28 cellular contexts compared by ENCODE assay signal in genomic region chr5:30540150-30540549, GRCh38.
"Had no signal": no experiment of that assay in that cellular context is flagged by ENCODE, and none has a peak within 500 bp of the region (broad histone marks: within the 10 kb centered on the region; RNA-seq: fewer than 3 reads in every experiment).

No MANE protein-coding gene starts in this region.

- H3K9me3 ChIP-seq: psoas muscle, suprapubic skin, testis, transverse colon, vagina had no signal

- H3K4me1 Mint-ChIP-seq: natural killer cell; neural progenitor cell; stimulated activated memory B cell treated with anti-CD40 and anti-IgM and Interleukin-4, amounts not matched to agents 10 μg/mL and 1 μg/mL and 100 μg/mL, for 72 hours; stimulated activated naive CD8-positive, alpha-beta T cell treated with anti-CD3 and anti-CD28 coated beads, Interleukin-15, amount 100 ng/mL, for 72 hours had no signal

- DNase-seq: natural killer cell; occipital lobe; ovary; psoas muscle; right cardiac atrium; spleen; stimulated activated CD4-positive, alpha-beta T cell treated with anti-CD3 and anti-CD28 coated beads, Interleukin-12 subunit alpha, Interleukin-12 subunit beta, amount 100 ng/mL, for 4 hours; stimulated activated CD4-positive, alpha-beta T cell treated with anti-CD3 and anti-CD28 coated beads, Interleukin-1b, Interleukin-23, amount 100 ng/mL, for 48 hours; stimulated activated CD4-positive, alpha-beta T cell treated with anti-CD3 and anti-CD28 coated beads, Interleukin-4, amount 100 ng/mL, for 1 hour; stimulated activated CD4-positive, alpha-beta T cell treated with anti-CD3 and anti-CD28 coated beads, Interleukin-4, amount 100 ng/mL, for 4 hours; stimulated activated CD8-positive, alpha-beta memory T cell treated with anti-CD3 and anti-CD28 coated beads, Interleukin-4, amount 100 ng/mL, for 48 hours; stimulated activated naive CD4-positive, alpha-beta T cell; stimulated activated naive CD8-positive, alpha-beta T cell treated with anti-CD3 and anti-CD28 coated beads, Interleukin-15, amount 100 ng/mL, for 72 hours; stimulated activated naive CD8-positive, alpha-beta T cell treated with anti-CD3 and anti-CD28 coated beads, Interleukin-15, Interleukin-2, amounts not matched to agents 100 U/mL and 50 U/mL, for 24 hours; substantia nigra; testis; tibial artery; transverse colon had no signal

- H3K27ac ChIP-seq: neural progenitor cell, ovary, parathyroid adenoma, psoas muscle, skin epidermis, spleen, suprapubic skin, testis, tibial artery, transverse colon, vagina had no signal

- H3K27me3 Mint-ChIP-seq: progenitor cell of endocrine pancreas; stimulated activated memory B cell treated with anti-CD40 and anti-IgM and Interleukin-4, amounts not matched to agents 10 μg/mL and 1 μg/mL and 100 μg/mL, for 72 hours; stimulated activated naive CD8-positive, alpha-beta T cell treated with anti-CD3 and anti-CD28 coated beads, Interleukin-15, amount 100 ng/mL, for 72 hours; type B pancreatic cell had no signal

- H3K36me3 ChIP-seq: neural progenitor cell, ovary, spleen, suprapubic skin, tibial artery, transverse colon, vagina had no signal

- H3K36me3 Mint-ChIP-seq: neural progenitor cell; stimulated activated memory B cell treated with anti-CD40 and anti-IgM and Interleukin-4, amounts not matched to agents 10 μg/mL and 1 μg/mL and 100 μg/mL, for 72 hours; type B pancreatic cell had no signal

- H3K9me3 Mint-ChIP-seq: type B pancreatic cell had no signal

- H3K27ac Mint-ChIP-seq: natural killer cell; nephron; neural progenitor cell; progenitor cell of endocrine pancreas; stimulated activated memory B cell treated with anti-CD40 and anti-IgM and Interleukin-4, amounts not matched to agents 10 μg/mL and 1 μg/mL and 100 μg/mL, for 72 hours; stimulated activated naive CD8-positive, alpha-beta T cell treated with anti-CD3 and anti-CD28 coated beads, Interleukin-15, amount 100 ng/mL, for 72 hours; type B pancreatic cell had no signal

- H3K4me3 ChIP-seq: neural progenitor cell, ovary, psoas muscle, skin epidermis, smooth muscle cell, spleen, suprapubic skin, testis, tibial artery, transverse colon, vagina had no signal

- H3K4me1 ChIP-seq: neural progenitor cell, parathyroid adenoma, psoas muscle, spleen, suprapubic skin, testis, transverse colon, vagina had no signal

- H3K4me3 Mint-ChIP-seq: natural killer cell; nephron; neural progenitor cell; stimulated activated memory B cell treated with anti-CD40 and anti-IgM and Interleukin-4, amounts not matched to agents 10 μg/mL and 1 μg/mL and 100 μg/mL, for 72 hours; stimulated activated naive CD8-positive, alpha-beta T cell treated with anti-CD3 and anti-CD28 coated beads, Interleukin-15, amount 100 ng/mL, for 72 hours; type B pancreatic cell had no signal

- H3K27me3 ChIP-seq: neural progenitor cell, ovary, spleen, suprapubic skin, testis, tibial artery, transverse colon, vagina had no signal

- ATAC-seq: natural killer cell; psoas muscle; stimulated activated memory B cell treated with anti-CD40 and anti-IgM and Interleukin-4, amounts not matched to agents 10 μg/mL and 1 μg/mL and 100 μg/mL, for 72 hours; stimulated activated naive CD8-positive, alpha-beta T cell treated with anti-CD3 and anti-CD28 coated beads, Interleukin-15, amount 100 ng/mL, for 72 hours; stimulated activated naive CD8-positive, alpha-beta T cell treated with anti-CD3 and anti-CD28 coated beads, Interleukin-15, Interleukin-2, amounts not matched to agents 100 U/mL and 50 U/mL, for 24 hours had no signal
